Comparison of ENCODE assay signal across 8 cellular contexts in genomic region chr12:31074333-31074874, GRCh38. TPM values are rescaled to one million over a fixed set of nuclear protein-coding genes. Genes with fewer than 3 reads are reported as not detected.
DNase-seq lines count a peak whose midpoint lies in the region; ATAC-seq and TF ChIP-seq lines count a peak whose summit lies in the region.
"Not testable (repeated sequence)": the region's sequence is repeated elsewhere in the genome, so short reads cannot be mapped to it uniquely, and the experiment has no call there.

No MANE protein-coding gene starts in this region.

- ATAC-seq in GM18858 (IDR thresholded peaks at IDR 0.05; ENCODE audit: unreplicated experiment) (peak; percentile 28), HG02642 (IDR thresholded peaks at IDR 0.05; ENCODE audit: poor library complexity, unreplicated experiment) (peak; percentile 41)

- peak overlapping the region; percentile 83 for H3K4me2 ChIP-seq in SU-DHL-6 (ENCODE audit: low read depth, low read length, poor library complexity, severe bottlenecking)
- H3K4me2 ChIP-seq in osteoblast (ENCODE audit: insufficient read depth, low read length): peak overlapping the region; percentile 92

- H3K27me3 ChIP-seq in SU-DHL-6 (ENCODE audit: low read length); left ventricle myocardium inferior (ENCODE audit: low read depth); osteoblast (ENCODE audit: insufficient read depth, low read length); vagina: not testable (repeated sequence)

- in situ Hi-C loops in astrocyte of the spinal cord (cut with HindIII; ENCODE audit: low sequenced_read_pairs): not testable (repeated sequence)

- H3K79me2 ChIP-seq in SU-DHL-6 (ENCODE audit: insufficient read depth, low read length): peaks cover 37% of the 10 kb centered on the region
- peaks cover 13% of the 10 kb centered on the region for H3K79me2 ChIP-seq in osteoblast (ENCODE audit: insufficient read depth, low read length)

- TF ChIP-seq RAD21 in Ishikawa (IDR thresholded peaks at IDR 0.05; ENCODE audit: low read depth): not testable (repeated sequence)

- H2AFZ ChIP-seq in SU-DHL-6 (ENCODE audit: low read depth, low read length, severe bottlenecking): peak overlapping the region; percentile 39
- peak overlapping the region; percentile 96 for H2AFZ ChIP-seq in osteoblast (ENCODE audit: low read length)

- intact Hi-C loops in left ventricle myocardium inferior (cut with micrococcal nuclease); vagina (cut with DNase I): not testable (repeated sequence)

- peak overlapping the region; percentile 71 for H3K9ac ChIP-seq in SU-DHL-6 (ENCODE audit: low read length)

- DNase-seq in astrocyte of the spinal cord (ENCODE audit: low read depth, low spot score); left ventricle myocardium inferior; osteoblast (ENCODE audit: insufficient read length, low spot score, missing footprints); vagina (ENCODE audit: extremely low spot score in 2 of 2): not testable (repeated sequence)

- H3F3A ChIP-seq in SU-DHL-6 (ENCODE audit: insufficient read depth): not testable (repeated sequence)

- not testable (repeated sequence) for H3K9me3 ChIP-seq in SU-DHL-6 (ENCODE audit: insufficient read depth, low read length); left ventricle myocardium inferior (replicated peaks); osteoblast (ENCODE audit: low read depth, low read length); vagina

- H3K27ac ChIP-seq in SU-DHL-6 (ENCODE audit: low read depth, low read length) (peak overlapping the region; percentile 71), left ventricle myocardium inferior (replicated peaks) (peak overlapping the region; percentile 68), osteoblast (ENCODE audit: low read depth, low read length) (peak overlapping the region; percentile 76), vagina (peak overlapping the region; percentile 2)

- not testable (repeated sequence) for H3K9me2 ChIP-seq in SU-DHL-6 (replicated peaks; ENCODE audit: insufficient read depth, low read length)

- TF ChIP-seq POLR2A in vagina (IDR thresholded peaks at IDR 0.05): not testable (repeated sequence)

- H3K4me3 ChIP-seq in SU-DHL-6 (ENCODE audit: insufficient read depth, low read length, poor library complexity, severe bottlenecking) (peak overlapping the region; percentile 79), astrocyte of the spinal cord (ENCODE audit: low read depth, low read length) (peak overlapping the region; percentile 53), left ventricle myocardium inferior (peak overlapping the region; percentile 73), osteoblast (ENCODE audit: insufficient read depth, low read length) (peak overlapping the region; percentile 76), vagina (peak overlapping the region; percentile 50 to 73)

- TF ChIP-seq EP300 in Ishikawa (IDR thresholded peaks at IDR 0.05; ENCODE audit: borderline replicate concordance): not testable (repeated sequence)

- not testable (repeated sequence) for H3K4me1 ChIP-seq in left ventricle myocardium inferior, vagina
- peaks cover 14% of the 10 kb centered on the region for H3K4me1 ChIP-seq in osteoblast (ENCODE audit: insufficient read depth, low read length)

- H4K20me1 ChIP-seq in SU-DHL-6 (ENCODE audit: low read depth, low read length); osteoblast (ENCODE audit: insufficient read depth, low read length): not testable (repeated sequence)

- not testable (repeated sequence) for H3K36me3 ChIP-seq in SU-DHL-6 (ENCODE audit: low read length); left ventricle myocardium inferior; osteoblast (ENCODE audit: insufficient read depth, low read length); vagina

- TF ChIP-seq CTCF in SU-DHL-6 (IDR thresholded peaks at IDR 0.05; ENCODE audit: insufficient read depth, low read length, poor library complexity, severe bottlenecking); left ventricle myocardium inferior (IDR thresholded peaks at IDR 0.05; ENCODE audit: borderline replicate concordance); osteoblast (IDR thresholded peaks at IDR 0.05; ENCODE audit: extremely low read depth, low read depth, low read length); vagina (IDR thresholded peaks at IDR 0.05): not testable (repeated sequence)
- peak; percentile 22 for TF ChIP-seq CTCF in astrocyte of the spinal cord (IDR thresholded peaks at IDR 0.05; ENCODE audit: low read depth, low read length)

TF ChIP-seq in Ishikawa, 13 proteins besides CTCF, POLR2A, EP300 and RAD21:
- TF ChIP-seq NFIC (IDR thresholded peaks at IDR 0.05) (peak; percentile 20; the same call in 1 of the 2 replicates), FOXM1 (IDR thresholded peaks at IDR 0.05; ENCODE audit: borderline replicate concordance, low read depth) (0 out of 2 replicates have a peak, but pooled peaks have one; percentile 1)
TF ChIP-seq in Ishikawa: peak in this region for 2; not testable (repeated sequence) for 11.

RNA-seq across cellular contexts. Expression of gene DDX11, which starts 0.7 kb away (rescaled TPM):
- total RNA-seq in left ventricle myocardium inferior: 5.1 TPM
- total RNA-seq in osteoblast: 15.9 and 28.9 TPM in 2 replicates
- total RNA-seq in vagina: 35.4 TPM

Comparison
In these comparisons a context has a peak if more than half of its experiments do, and no peak if none do; other contexts are left out.
1. H3K27ac ChIP-seq: peak in every context shown above with its lines; median percentile 76 in osteoblast; 71 in SU-DHL-6; 68 in left ventricle myocardium inferior; 2 in vagina.